Comparison of ENCODE assay signal across 8 cellular contexts in the genomic region with DNA sequence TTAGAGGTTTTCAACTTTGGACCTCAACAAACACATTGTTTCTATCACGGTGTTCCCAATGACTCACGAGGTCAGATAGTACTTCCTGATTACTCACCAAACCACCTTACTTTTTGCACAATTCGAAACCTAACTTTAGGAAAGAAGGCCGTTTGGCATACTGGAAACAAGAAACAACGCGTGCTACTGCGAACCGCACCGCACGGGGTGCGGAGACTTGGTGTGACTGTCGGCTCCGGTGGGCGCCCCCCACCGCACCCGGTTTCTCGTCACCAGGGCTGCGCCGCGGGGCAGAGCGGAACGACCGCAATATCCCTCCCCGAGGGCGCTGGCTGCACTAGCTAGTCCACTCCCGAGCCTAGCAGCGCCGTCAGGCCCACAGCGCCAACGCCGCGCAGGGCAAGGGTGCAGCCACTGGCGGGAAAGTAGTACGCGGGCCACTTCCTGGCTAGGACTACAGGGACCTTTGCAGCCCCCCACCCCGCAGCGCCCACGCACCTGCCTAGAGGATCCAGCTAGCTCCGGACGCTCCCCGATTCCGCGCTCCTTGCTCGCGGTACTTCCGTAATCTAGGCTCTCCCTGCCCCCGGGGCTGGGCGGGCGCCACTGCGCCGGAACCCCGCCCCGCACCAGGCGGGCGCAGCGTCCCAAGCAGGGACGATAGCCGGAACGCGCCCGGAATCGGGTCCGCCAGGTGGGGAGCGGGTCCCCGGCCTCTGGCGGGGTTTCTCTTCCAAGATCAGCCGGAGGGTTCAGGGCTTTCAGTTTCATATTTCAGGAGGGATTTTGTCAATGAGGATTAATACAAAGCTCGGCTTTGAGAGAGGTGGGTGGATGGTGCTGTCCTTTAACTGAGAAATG. TPM values are rescaled to one million over a fixed set of nuclear protein-coding genes. Genes with fewer than 3 reads are reported as not detected.
DNase-seq lines count a peak whose midpoint lies in the region; ATAC-seq, FAIRE-seq and TF ChIP-seq lines count a peak whose summit lies in the region.

Gene PARP4, minus strand, starts transcription at position 571 of the 861 bp plus-strand sequence. CDS start 9,002 bp downstream, outside the sequence.

- TF ChIP-seq POLR2A in A549 (IDR thresholded peaks at IDR 0.05; ENCODE audit: low read length): peak; percentile 58

- TF ChIP-seq RAD21 in A549 (conservative IDR thresholded peaks at IDR 0.05 in 1 of 2, IDR thresholded peaks at IDR 0.05 in 1 of 2): no peak

- peak within 1 kb of the TSS; percentile 66 for H3K4me3 ChIP-seq in A549

- 2% methylated on average over 8 of the region's 68 CpGs for WGBS in A549 (ENCODE audit: missing lambda C conversion rate)

- peak; percentile 94 for ATAC-seq in A549
- peak; percentile 51 for ATAC-seq in GM18519 (IDR thresholded peaks at IDR 0.05; ENCODE audit: low FRiP score, unreplicated experiment)
- peak; percentile 67 for ATAC-seq in HG03039 (IDR thresholded peaks at IDR 0.05; ENCODE audit: unreplicated experiment)
- peak; percentile 81 for ATAC-seq in activated B cell treated with CpG ODN at 0.5 μM for 24 hours (ENCODE audit: low read depth)

- peaks cover 21% of the 10 kb centered on the region for H3K36me3 Mint-ChIP-seq in activated B cell treated with CpG ODN at 0.5 μM for 24 hours (ENCODE audit: low read depth)

- peaks cover 13% of the 10 kb centered on the region; the same call in 2 of the 3 replicates for H3K4me1 ChIP-seq in A549

- TF ChIP-seq CTCF in A549 (IDR thresholded peaks at IDR 0.05) (no peak), activated B cell treated with CpG ODN at 0.5 μM for 24 hours (IDR thresholded peaks at IDR 0.05) (no peak)

- peak within 1 kb of the TSS; percentile 88 for H3K27ac Mint-ChIP-seq in activated B cell treated with CpG ODN at 0.5 μM for 24 hours

- FAIRE-seq in A549 (lab: Jason Lieb, UNC): no peak

- H3K4me3 Mint-ChIP-seq in activated B cell treated with CpG ODN at 0.5 μM for 24 hours: peak within 1 kb of the TSS; percentile 92

- CTCF ChIA-PET in A549 (lab: Yijun Ruan, JAX): interaction anchor here (0.6 to 1.6 kb wide), 3 partner anchors 9 to 258 kb away, joined by 3 to 4 read pairs (median 3); no protein-coding TSS in a partner anchor
- CTCF ChIA-PET in activated B cell treated with CpG ODN at 0.5 μM for 24 hours (lab: Charles Lee): interaction anchor here (0.8 kb wide), 1 partner anchor 54 kb away, joined by 3 read pairs; no protein-coding TSS in a partner anchor

- H3K4me2 ChIP-seq in A549: peak within 1 kb of the TSS; percentile 91

- no peaks in the 10 kb centered on the region for H3K9me3 ChIP-seq in A549

- intact Hi-C loops in activated B cell treated with CpG ODN at 0.5 μM for 24 hours (cut with micrococcal nuclease): loop anchor here (1.0 to 5.0 kb wide), 7 partner anchors 45 to 934 kb away; partner anchors contain the start of genes MIPEP, NUP58 and SPATA13

- peak within 1 kb of the TSS; percentile 95 to 96 for H3K27ac ChIP-seq in A549

- no peaks in the 10 kb centered on the region for H3K27me3 Mint-ChIP-seq in activated B cell treated with CpG ODN at 0.5 μM for 24 hours

- POLR2A ChIA-PET in A549 (lab: Yijun Ruan, JAX): interaction anchor here (0.5 to 1.5 kb wide), 4 partner anchors 9 to 260 kb away, joined by 3 to 12 read pairs (median 6); no protein-coding TSS in a partner anchor
- POLR2A ChIA-PET in activated B cell treated with CpG ODN at 0.5 μM for 24 hours (lab: Charles Lee): interaction anchor here (0.6 to 0.9 kb wide), 3 partner anchors 285 to 410 kb away, joined by 3 to 8 read pairs (median 3); a partner anchor contains a TSS

- DNase-seq in A549 (ENCODE audit: low read depth in 1 of 2, low spot score in 1 of 2) (peak; percentile 53 to 81), NCI-H2196 (lab: John Stamatoyannopoulos, UW; ENCODE audit: unreplicated experiment) (peak; percentile 58), activated B cell treated with CpG ODN at 0.5 μM for 24 hours (peak; percentile 70), islet precursor cell (peak; percentile 88)
- DNase-seq in central memory CD4-positive, alpha-beta T cell: peak; percentile 67
- peak; percentile 37 to 60 (median 37) for DNase-seq in stimulated activated CD4-positive, alpha-beta T cell treated with anti-CD3 and anti-CD28 coated beads, Interleukin-12 subunit alpha, Interleukin-12 subunit beta, amount 100 ng/mL, for 48 hours (ENCODE audit: low read depth in 2 of 3, low spot score in 1 of 3)

- no peaks in the 10 kb centered on the region for H3K9me3 Mint-ChIP-seq in activated B cell treated with CpG ODN at 0.5 μM for 24 hours

- H3K4me1 Mint-ChIP-seq in activated B cell treated with CpG ODN at 0.5 μM for 24 hours: peaks cover 24% of the 10 kb centered on the region

- no peak for TF ChIP-seq EP300 in A549 (IDR thresholded peaks at IDR 0.05)

TF ChIP-seq in A549, 52 proteins besides CTCF, POLR2A, EP300 and RAD21 (continues in another document):
- TF ChIP-seq JUN (IDR thresholded peaks at IDR 0.05): peak; percentile 63 to 79; a peak in 4 of 5 replicates
- peak; percentile 50 for TF ChIP-seq FOSL2 (IDR thresholded peaks at IDR 0.05)
- TF ChIP-seq FOSL2 (CRISPR knock-in tag; IDR thresholded peaks at IDR 0.05): peak; percentile 86
- peak; percentile 73; the same call in 1 of the 3 replicates for TF ChIP-seq BCL3 (IDR thresholded peaks at IDR 0.05)
- no peak for TF ChIP-seq NR3C1 (IDR thresholded peaks at IDR 0.05)
- TF ChIP-seq, protein P1, sequence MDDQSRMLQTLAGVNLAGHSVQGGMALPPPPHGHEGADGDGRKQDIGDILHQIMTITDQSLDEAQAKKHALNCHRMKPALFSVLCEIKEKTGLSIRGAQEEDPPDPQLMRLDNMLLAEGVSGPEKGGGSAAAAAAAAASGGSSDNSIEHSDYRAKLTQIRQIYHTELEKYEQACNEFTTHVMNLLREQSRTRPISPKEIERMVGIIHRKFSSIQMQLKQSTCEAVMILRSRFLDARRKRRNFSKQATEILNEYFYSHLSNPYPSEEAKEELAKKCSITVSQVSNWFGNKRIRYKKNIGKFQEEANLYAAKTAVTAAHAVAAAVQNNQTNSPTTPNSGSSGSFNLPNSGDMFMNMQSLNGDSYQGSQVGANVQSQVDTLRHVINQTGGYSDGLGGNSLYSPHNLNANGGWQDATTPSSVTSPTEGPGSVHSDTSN (IDR thresholded peaks at IDR 0.05): peak; percentile 34; the same call in 1 of the 2 replicates
- TF ChIP-seq, protein P2, sequence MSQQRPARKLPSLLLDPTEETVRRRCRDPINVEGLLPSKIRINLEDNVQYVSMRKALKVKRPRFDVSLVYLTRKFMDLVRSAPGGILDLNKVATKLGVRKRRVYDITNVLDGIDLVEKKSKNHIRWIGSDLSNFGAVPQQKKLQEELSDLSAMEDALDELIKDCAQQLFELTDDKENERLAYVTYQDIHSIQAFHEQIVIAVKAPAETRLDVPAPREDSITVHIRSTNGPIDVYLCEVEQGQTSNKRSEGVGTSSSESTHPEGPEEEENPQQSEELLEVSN (IDR thresholded peaks at IDR 0.05; ENCODE audit: borderline replicate concordance, low read depth): peak; percentile 62; the same call in 1 of the 2 replicates
- TF ChIP-seq SMC3 (IDR thresholded peaks at IDR 0.05): no peak
- TF ChIP-seq MAX (IDR thresholded peaks at IDR 0.05): peak; percentile 50
- 0 out of 2 replicates have a peak, but pooled peaks have one; percentile 32 for TF ChIP-seq KDM5A (IDR thresholded peaks at IDR 0.05)
- peak; percentile 78 for TF ChIP-seq PHF8 (IDR thresholded peaks at IDR 0.05; ENCODE audit: borderline replicate concordance, low read depth)
- TF ChIP-seq CEBPB (IDR thresholded peaks at IDR 0.05): 0 out of 4 replicates have a peak, but pooled peaks of 1 of the 2 experiments have one; percentile 6

RNA-seq across cellular contexts. Expression of gene PARP4, which starts in this region (rescaled TPM):
- 65.8 and 70.4 TPM in 2 replicates for polyA plus RNA-seq in A549 (2011; rRNA removed)
- polyA plus RNA-seq in A549 (2012; cell fraction: cytosol; rRNA removed): 13.5 and 17.6 TPM in 2 replicates
- polyA plus RNA-seq in A549 (2012; cell fraction: nucleus; rRNA removed): 22.0 and 25.8 TPM in 2 replicates
- 25.8 to 26.9 TPM (median 26.8 TPM) in 3 replicates for polyA plus RNA-seq in A549 (2017; fragmentation: RNase III; extraction: RNeasy Plus Mini Kit Qiagen cat#74134 plus additional on column Dnase treatment)
- 72.5 and 83.8 TPM in 2 replicates for polyA minus RNA-seq in A549 (2011; rRNA and poly(A)+ RNA removed)
- total RNA-seq in activated B cell treated with CpG ODN at 0.5 μM for 24 hours: 50.0 and 56.7 TPM in 2 replicates

Comparison
In these comparisons a context has a peak if more than half of its experiments do, and no peak if none do; other contexts are left out.
1. Peak in every context shown above with its lines: DNase-seq, ATAC-seq, H3K4me3 ChIP-seq and H3K27ac ChIP-seq.
2. DNase-seq: peak in every context shown above with its lines; median percentile 88 in islet precursor cell; 70 in activated B cell treated with CpG ODN at 0.5 μM for 24 hours; 67 in A549; 67 in central memory CD4-positive, alpha-beta T cell; 58 in NCI-H2196; 37 in stimulated activated CD4-positive, alpha-beta T cell treated with anti-CD3 and anti-CD28 coated beads, Interleukin-12 subunit alpha, Interleukin-12 subunit beta, amount 100 ng/mL, for 48 hours.